In genomic region chr1:53470155-53470554, GRCh38 we compare ENCODE assay signal across 1 cellular context.
TF ChIP-seq lines count a peak whose summit lies in the region.

No MANE protein-coding gene starts in this region.

TF ChIP-seq in HEK293, 187 proteins besides CTCF, POLR2A, EP300 and RAD21 (continued from another document):
- no peak for TF ChIP-seq ZEB2 (tag by site-specific recombination; IDR thresholded peaks at IDR 0.05)
- TF ChIP-seq ZBTB20 (tag by site-specific recombination; IDR thresholded peaks at IDR 0.05): no peak
- peak; percentile 31; the same call in 1 of the 2 replicates for TF ChIP-seq ZNF660 (tag by site-specific recombination; IDR thresholded peaks at IDR 0.05)
- no peak for TF ChIP-seq KLF16 (tag by site-specific recombination; IDR thresholded peaks at IDR 0.05)
- no peak for TF ChIP-seq ZNF555 (tag by site-specific recombination; conservative IDR thresholded peaks at IDR 0.05)
- TF ChIP-seq ZNF626 (tag by site-specific recombination; IDR thresholded peaks at IDR 0.05): no peak
- TF ChIP-seq ZNF239 (tag by site-specific recombination; IDR thresholded peaks at IDR 0.05): no peak
- no peak for TF ChIP-seq ZNF837 (tag by site-specific recombination; IDR thresholded peaks at IDR 0.05)
- TF ChIP-seq EGR2 (tag by site-specific recombination; IDR thresholded peaks at IDR 0.05; ENCODE audit: low read depth): peak; percentile 74
- no peak for TF ChIP-seq ZBTB49 (tag by site-specific recombination; IDR thresholded peaks at IDR 0.05; ENCODE audit: low read depth)
- no peak for TF ChIP-seq ZNF10 (tag by site-specific recombination; IDR thresholded peaks at IDR 0.05)
- no peak for TF ChIP-seq ZNF175 (tag by site-specific recombination; IDR thresholded peaks at IDR 0.05)
- no peak for TF ChIP-seq ZNF530 (tag by site-specific recombination; IDR thresholded peaks at IDR 0.05; ENCODE audit: low read depth)
- TF ChIP-seq MZF1 (tag by site-specific recombination; IDR thresholded peaks at IDR 0.05; ENCODE audit: borderline replicate concordance): no peak
- TF ChIP-seq ZNF202 (tag by site-specific recombination; IDR thresholded peaks at IDR 0.05; ENCODE audit: borderline replicate concordance): no peak
- no peak for TF ChIP-seq ELK4 (IDR thresholded peaks at IDR 0.05; ENCODE audit: borderline replicate concordance, low read depth, low read length)
- no peak for TF ChIP-seq ZNF514 (tag by site-specific recombination; IDR thresholded peaks at IDR 0.05)
- no peak for TF ChIP-seq ZNF518A (tag by site-specific recombination; conservative IDR thresholded peaks at IDR 0.05; ENCODE audit: low read depth)
- TF ChIP-seq ZNF211 (tag by site-specific recombination; IDR thresholded peaks at IDR 0.05; ENCODE audit: low read depth): no peak
- no peak for TF ChIP-seq ZNF549 (tag by site-specific recombination; IDR thresholded peaks at IDR 0.05)
- no peak for TF ChIP-seq TSHZ1 (tag by site-specific recombination; IDR thresholded peaks at IDR 0.05; ENCODE audit: borderline replicate concordance)
- no peak for TF ChIP-seq KLF17 (tag by site-specific recombination; IDR thresholded peaks at IDR 0.05)
- no peak for TF ChIP-seq TCF7L2 (IDR thresholded peaks at IDR 0.05; ENCODE audit: borderline replicate concordance, low read depth, low read length)
- no peak for TF ChIP-seq ZNF248 (tag by site-specific recombination; IDR thresholded peaks at IDR 0.05)
- TF ChIP-seq ZNF777 (tag by site-specific recombination; IDR thresholded peaks at IDR 0.05; ENCODE audit: borderline replicate concordance): no peak
TF ChIP-seq in HEK293: peak in this region for 11.
